13 cellular contexts compared by ENCODE assay signal in the genomic region with DNA sequence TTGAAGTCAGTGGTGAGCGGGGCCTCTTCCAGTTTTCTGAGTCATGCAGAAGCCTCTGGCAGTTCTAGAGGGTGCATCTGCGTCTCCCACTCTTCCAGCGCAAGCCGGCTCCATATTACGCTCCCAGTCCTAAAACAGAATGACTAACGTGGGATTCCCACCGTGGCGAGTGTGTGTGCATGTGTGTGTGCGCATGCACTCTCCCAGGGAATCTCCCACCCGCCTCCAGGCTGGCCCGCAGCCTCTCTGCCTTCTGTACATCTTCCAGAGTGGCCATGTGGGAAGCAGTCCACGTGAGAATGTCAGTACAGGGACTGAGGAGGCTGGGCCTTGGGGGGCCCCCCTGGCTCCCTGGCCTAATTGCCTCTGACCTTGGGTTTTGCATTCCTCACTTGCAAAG.
DNase-seq lines count a peak whose midpoint lies in the region; ATAC-seq and TF ChIP-seq lines count a peak whose summit lies in the region.
"Had no signal": no experiment of that assay in that cellular context is flagged by ENCODE, and none has a peak within 500 bp of the region (broad histone marks: within the 10 kb centered on the region; RNA-seq: fewer than 3 reads in every experiment).

No MANE protein-coding gene starts in this region.

- intact Hi-C loops in Right ventricle myocardium inferior (cut with DNase I): loop anchor here (10.0 kb wide), 1 partner anchor 138 kb away; a partner anchor contains a TSS
- intact Hi-C loops in colonic mucosa (cut with DNase I): no loop called here
- intact Hi-C loops in aorta (cut with DNase I): no loop called here

- no peak overlapping the region for H3K4me3 ChIP-seq in right atrium auricular region
- no peak overlapping the region for H3K4me3 ChIP-seq in colonic mucosa
- no peak overlapping the region for H3K4me3 ChIP-seq in mesendoderm (ENCODE audit: low read length)
- H3K4me3 ChIP-seq in aorta (ENCODE audit: low read length in 2 of 2): no peak overlapping the region

- H3K27me3 ChIP-seq in right atrium auricular region (no peaks in the 10 kb centered on the region), colonic mucosa (no peaks in the 10 kb centered on the region), mesendoderm (ENCODE audit: insufficient read depth, low read length, poor library complexity) (no peaks in the 10 kb centered on the region), aorta (ENCODE audit: control insufficient read depth in 1 of 2, insufficient read depth in 2 of 2, low read length in 1 of 2) (no peaks in the 10 kb centered on the region)

- no peak overlapping the region for H3K27ac Mint-ChIP-seq in endothelial cell (ENCODE audit: unreplicated experiment)
- H3K27ac Mint-ChIP-seq: activated CD8-positive, alpha-beta T cell treated with anti-CD3 and anti-CD28 coated beads, Interleukin-2, amount 10 ng/mL, durations not matched to agents 7 days and 5 days; activated naive CD4-positive, alpha-beta T cell treated with anti-CD3 and anti-CD28 coated beads, Interleukin-2, amount 50 U/mL, for 24 hours had no signal

- H3K18ac ChIP-seq in mesendoderm (ENCODE audit: low read length): no peak overlapping the region

- H2BK120ac ChIP-seq in mesendoderm (ENCODE audit: low read depth, low read length): no peak overlapping the region

- peak overlapping the region; percentile 42 for H3K4ac ChIP-seq in mesendoderm (ENCODE audit: low read depth, low read length)

- H3K79me1 ChIP-seq in mesendoderm (ENCODE audit: low read length): no peaks in the 10 kb centered on the region

- no CpG with 5 or more reads among the region's 12 CpGs for WGBS in mesendoderm (ENCODE audit: extremely low coverage, insufficient coverage, low lambda C conversion rate)
- WGBS in aorta, 2 donors: 82 to 84% methylated on average over 12 of the region's 12 CpGs

- H3K27ac ChIP-seq in right atrium auricular region: no peak overlapping the region
- H3K27ac ChIP-seq in colonic mucosa: no peak overlapping the region
- no peak overlapping the region for H3K27ac ChIP-seq in mesendoderm (ENCODE audit: low read depth, low read length)
- H3K27ac ChIP-seq in aorta (ENCODE audit: low read depth in 1 of 2, low read length in 2 of 2): no peak overlapping the region

- no peak overlapping the region for H4K8ac ChIP-seq in mesendoderm (ENCODE audit: low read depth, low read length)

- no peaks in the 10 kb centered on the region for H3K9me3 Mint-ChIP-seq in endothelial cell (ENCODE audit: unreplicated experiment)
- H3K9me3 Mint-ChIP-seq: activated naive CD4-positive, alpha-beta T cell treated with anti-CD3 and anti-CD28 coated beads, Interleukin-2, amount 50 U/mL, for 24 hours had no signal

- no peak overlapping the region for H3K4me3 Mint-ChIP-seq in endothelial cell (ENCODE audit: unreplicated experiment)
- H3K4me3 Mint-ChIP-seq: activated CD8-positive, alpha-beta T cell treated with anti-CD3 and anti-CD28 coated beads, Interleukin-2, amount 10 ng/mL, durations not matched to agents 7 days and 5 days; activated naive CD4-positive, alpha-beta T cell treated with anti-CD3 and anti-CD28 coated beads, Interleukin-2, amount 50 U/mL, for 24 hours had no signal

- H3K4me1 Mint-ChIP-seq in endothelial cell (ENCODE audit: unreplicated experiment): no peaks in the 10 kb centered on the region
- H3K4me1 Mint-ChIP-seq: activated naive CD4-positive, alpha-beta T cell treated with anti-CD3 and anti-CD28 coated beads, Interleukin-2, amount 50 U/mL, for 24 hours had no signal

- no peak overlapping the region for H3K56ac ChIP-seq in mesendoderm (ENCODE audit: low read length)

- H3K79me2 ChIP-seq in mesendoderm (ENCODE audit: control insufficient read depth, insufficient read depth, low read length): no peaks in the 10 kb centered on the region

- peaks cover 4% of the 10 kb centered on the region for H3K27me3 Mint-ChIP-seq in endothelial cell (ENCODE audit: unreplicated experiment)
- H3K27me3 Mint-ChIP-seq: activated naive CD4-positive, alpha-beta T cell treated with anti-CD3 and anti-CD28 coated beads, Interleukin-2, amount 50 U/mL, for 24 hours had no signal

- DNase-seq in Right ventricle myocardium inferior (ENCODE audit: missing footprints) (no peak), right atrium auricular region (ENCODE audit: low spot score) (no peak), colonic mucosa (peak; percentile 31), mesendoderm (no peak), aorta (peak in 1 of 2 donors; percentile 77), endothelial cell (ENCODE audit: low spot score) (no peak), NCI-H510A treated with DMSO at 0.1 percent for 48 hours (lab: John Stamatoyannopoulos, UW) (no peak)
- DNase-seq: activated CD8-positive, alpha-beta T cell treated with anti-CD3 and anti-CD28 coated beads, Interleukin-2, amount 10 ng/mL, durations not matched to agents 7 days and 5 days; stimulated activated CD4-positive, alpha-beta T cell treated with anti-CD3 and anti-CD28 coated beads, Interleukin-2, amount 100 ng/mL, for 24 hours; stimulated activated naive CD4-positive, alpha-beta T cell treated with Interleukin-2 at 50 U/mL for 16 hours; T-helper 1 cell had no signal

- no peak overlapping the region for H3K9ac ChIP-seq in colonic mucosa (ENCODE audit: low read depth in 2 of 2, low read length in 2 of 2)
- no peak overlapping the region for H3K9ac ChIP-seq in mesendoderm (ENCODE audit: low read length)

- H3K9me3 ChIP-seq in right atrium auricular region (no peaks in the 10 kb centered on the region), colonic mucosa (no peaks in the 10 kb centered on the region), aorta (ENCODE audit: control insufficient read depth, low read length) (no peaks in the 10 kb centered on the region)

- H3K36me3 ChIP-seq in right atrium auricular region (no peaks in the 10 kb centered on the region), colonic mucosa (no peaks in the 10 kb centered on the region), mesendoderm (ENCODE audit: control insufficient read depth, insufficient read depth, low read length) (no peaks in the 10 kb centered on the region), aorta (ENCODE audit: control insufficient read depth in 1 of 2, insufficient read depth in 2 of 2, low read length in 1 of 2) (no peaks in the 10 kb centered on the region)

- peak; percentile 82 for ATAC-seq in Right ventricle myocardium inferior
- ATAC-seq in aorta (ENCODE audit: low FRiP score): peak; percentile 30
- no peak for ATAC-seq in HG02938 (IDR thresholded peaks at IDR 0.05; ENCODE audit: unreplicated experiment)
- ATAC-seq: activated CD8-positive, alpha-beta T cell treated with anti-CD3 and anti-CD28 coated beads, Interleukin-2, amount 10 ng/mL, durations not matched to agents 7 days and 5 days had no signal

- TF ChIP-seq CTCF in right atrium auricular region (IDR thresholded peaks at IDR 0.05) (no peak), colonic mucosa (IDR thresholded peaks at IDR 0.05) (no peak), endothelial cell (IDR thresholded peaks at IDR 0.05; ENCODE audit: unreplicated experiment) (no peak)

- no peak overlapping the region for H2AK5ac ChIP-seq in mesendoderm (ENCODE audit: low read length)

- H3K4me2 ChIP-seq in mesendoderm (ENCODE audit: low read length): no peak overlapping the region

- H2BK5ac ChIP-seq in mesendoderm (ENCODE audit: low read length): no peak overlapping the region

- H3K23ac ChIP-seq in mesendoderm (ENCODE audit: low read length): no peak overlapping the region

- peaks cover 0 to 1% of the 10 kb centered on the region in 2 donors for H3K4me1 ChIP-seq in right atrium auricular region
- H3K4me1 ChIP-seq in colonic mucosa: no peaks in the 10 kb centered on the region
- H3K4me1 ChIP-seq in mesendoderm (ENCODE audit: control insufficient read depth, low read depth, low read length): no peaks in the 10 kb centered on the region
- H3K4me1 ChIP-seq in aorta (ENCODE audit: control insufficient read depth in 1 of 2, insufficient read depth in 2 of 2, low read length in 2 of 2): no peaks in the 10 kb centered on the region

- no peak overlapping the region for H4K5ac ChIP-seq in mesendoderm (ENCODE audit: low read length)

- H3K36me3 Mint-ChIP-seq in endothelial cell (ENCODE audit: low read depth, unreplicated experiment): no peaks in the 10 kb centered on the region
- H3K36me3 Mint-ChIP-seq: activated naive CD4-positive, alpha-beta T cell treated with anti-CD3 and anti-CD28 coated beads, Interleukin-2, amount 50 U/mL, for 24 hours had no signal

- H2BK15ac ChIP-seq in mesendoderm (replicated peaks; ENCODE audit: low read depth): no peak overlapping the region
